In the genomic region with DNA sequence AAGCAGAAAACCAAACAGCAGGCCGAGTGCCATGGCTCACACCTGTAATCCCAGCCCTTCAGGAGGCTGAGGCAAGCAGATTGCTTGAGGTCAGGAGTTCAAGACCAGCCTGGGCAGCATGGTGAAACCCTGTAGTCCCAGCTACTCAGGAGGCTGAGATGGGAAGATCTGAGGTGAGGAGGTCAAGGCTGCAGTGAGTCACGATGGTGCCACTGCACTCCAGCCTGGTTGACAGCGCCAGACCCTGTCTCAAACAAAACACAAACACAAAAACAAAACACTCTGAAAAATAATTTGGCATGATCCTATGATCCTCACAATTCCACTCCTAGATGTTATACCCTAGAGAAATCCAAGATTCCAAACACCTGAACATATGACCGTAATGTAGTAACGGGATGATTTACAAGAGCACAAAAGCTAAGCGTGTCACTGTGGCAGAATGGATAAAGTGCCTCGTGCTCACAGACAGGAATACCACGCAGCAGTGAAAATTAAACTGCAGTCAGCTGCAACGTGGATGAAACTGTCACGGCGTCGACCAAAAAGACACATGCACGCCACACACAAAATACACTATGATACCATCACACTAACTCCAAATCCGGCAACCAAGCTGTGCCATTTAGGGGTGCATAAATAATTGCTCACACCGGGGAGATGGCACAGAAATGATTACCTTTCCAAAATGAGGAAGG, we compare ENCODE assay signal across 8 cellular contexts. TPM values are rescaled to one million over a fixed set of nuclear protein-coding genes. Genes with fewer than 3 reads are reported as not detected.
DNase-seq lines count a peak whose midpoint lies in the region; ATAC-seq and TF ChIP-seq lines count a peak whose summit lies in the region.

No MANE protein-coding gene starts in this region.

- 87 to 93% methylated on average over 15 of the region's 15 CpGs for WGBS in thyroid gland, 2 donors

- intact Hi-C loops in colonic mucosa (cut with DNase I) (loop anchor here (10.0 kb wide), 1 partner anchor 162 kb away; no protein-coding TSS in a partner anchor), thyroid gland (cut with DNase I) (no loop called here)

- peak overlapping the region; percentile 48 to 94 (median 93) for H3K27ac Mint-ChIP-seq in CD4-positive, CD25-positive, alpha-beta regulatory T cell
- H3K27ac Mint-ChIP-seq in natural killer cell treated with Interleukin-12 subunit alpha and Interleukin-12 subunit beta and Interleukin-15 and Interleukin-18, amount 100 ng/mL, for 72 hours, result peak overlapping the region; percentile 50 to 91

- peak overlapping the region; percentile 50 to 84 for H3K9ac ChIP-seq in colonic mucosa (ENCODE audit: low read depth in 2 of 2, low read length in 2 of 2)

- peak overlapping the region; percentile 93 to 99 (median 95) for H3K4me3 Mint-ChIP-seq in CD4-positive, CD25-positive, alpha-beta regulatory T cell
- peak overlapping the region; percentile 91 for H3K4me3 Mint-ChIP-seq in natural killer cell treated with Interleukin-12 subunit alpha and Interleukin-12 subunit beta and Interleukin-15 and Interleukin-18, amount 100 ng/mL, for 72 hours

- TF ChIP-seq CTCF in colonic mucosa (IDR thresholded peaks at IDR 0.05), result no peak
- TF ChIP-seq CTCF in thyroid gland (IDR thresholded peaks at IDR 0.05), result no peak

- TF ChIP-seq POLR2A in thyroid gland (IDR thresholded peaks at IDR 0.05), result no peak

- peaks cover 0 to 2% (median 0%) of the 10 kb centered on the region in 7 donors for H3K9me3 Mint-ChIP-seq in CD4-positive, CD25-positive, alpha-beta regulatory T cell
- H3K9me3 Mint-ChIP-seq in natural killer cell treated with Interleukin-12 subunit alpha and Interleukin-12 subunit beta and Interleukin-15 and Interleukin-18, amount 100 ng/mL, for 72 hours, result no peaks in the 10 kb centered on the region

- H3K4me3 ChIP-seq in CD4-positive, CD25-positive, alpha-beta regulatory T cell (ENCODE audit: low read depth, low read length), result peak overlapping the region; percentile 85
- H3K4me3 ChIP-seq in colonic mucosa (peak overlapping the region; percentile 87), thyroid gland (replicated peaks in 1 of 3) (peak overlapping the region in 1 of 3 donors; percentile 84)

- H3K27me3 Mint-ChIP-seq in CD4-positive, CD25-positive, alpha-beta regulatory T cell, result peaks cover 4% of the 10 kb centered on the region
- peaks cover 3 to 7% of the 10 kb centered on the region in 2 donors for H3K27me3 Mint-ChIP-seq in natural killer cell treated with Interleukin-12 subunit alpha and Interleukin-12 subunit beta and Interleukin-15 and Interleukin-18, amount 100 ng/mL, for 72 hours

- no peaks in the 10 kb centered on the region for H3K27me3 ChIP-seq in CD4-positive, CD25-positive, alpha-beta regulatory T cell (ENCODE audit: control insufficient read depth, insufficient read depth, low read length)
- H3K27me3 ChIP-seq in colonic mucosa (no peaks in the 10 kb centered on the region), thyroid gland (no peaks in the 10 kb centered on the region)

- H3K27ac ChIP-seq in CD4-positive, CD25-positive, alpha-beta regulatory T cell (ENCODE audit: insufficient read depth, low read length, poor library complexity, severe bottlenecking), result no peak overlapping the region
- H3K27ac ChIP-seq in colonic mucosa (no peak overlapping the region), thyroid gland (no peak overlapping the region)

- H3K4me1 ChIP-seq in CD4-positive, CD25-positive, alpha-beta regulatory T cell (ENCODE audit: control insufficient read depth, insufficient read depth, low read length, poor library complexity, severe bottlenecking), result peaks cover 23% of the 10 kb centered on the region
- no peaks in the 10 kb centered on the region for H3K4me1 ChIP-seq in colonic mucosa
- peaks cover 5 to 13% of the 10 kb centered on the region in 2 donors for H3K4me1 ChIP-seq in thyroid gland

- peaks cover 12% of the 10 kb centered on the region for H3K36me3 ChIP-seq in CD4-positive, CD25-positive, alpha-beta regulatory T cell (ENCODE audit: control insufficient read depth, insufficient read depth, low read length)
- H3K36me3 ChIP-seq in colonic mucosa, result no peaks in the 10 kb centered on the region
- H3K36me3 ChIP-seq in thyroid gland, result peaks cover 0 to 5% of the 10 kb centered on the region in 2 donors

- peaks cover 19% of the 10 kb centered on the region for H3K36me3 Mint-ChIP-seq in CD4-positive, CD25-positive, alpha-beta regulatory T cell
- H3K36me3 Mint-ChIP-seq in natural killer cell treated with Interleukin-12 subunit alpha and Interleukin-12 subunit beta and Interleukin-15 and Interleukin-18, amount 100 ng/mL, for 72 hours, result peaks cover 7% of the 10 kb centered on the region

- ATAC-seq in CD4-positive, CD25-positive, alpha-beta regulatory T cell (ENCODE audit: low read depth in 2 of 2), result no peak
- ATAC-seq in natural killer cell treated with Interleukin-12 subunit alpha and Interleukin-12 subunit beta and Interleukin-15 and Interleukin-18, amount 100 ng/mL, for 72 hours, result no peak
- no peak for ATAC-seq in HG03139 (IDR thresholded peaks at IDR 0.05; ENCODE audit: unreplicated experiment)
- no peak for ATAC-seq in GM21390 (IDR thresholded peaks at IDR 0.05; ENCODE audit: unreplicated experiment)

- peaks cover 28 to 53% (median 43%) of the 10 kb centered on the region in 4 donors for H3K4me1 Mint-ChIP-seq in CD4-positive, CD25-positive, alpha-beta regulatory T cell
- peaks cover 42 to 45% of the 10 kb centered on the region in 2 donors for H3K4me1 Mint-ChIP-seq in natural killer cell treated with Interleukin-12 subunit alpha and Interleukin-12 subunit beta and Interleukin-15 and Interleukin-18, amount 100 ng/mL, for 72 hours (ENCODE audit: low read depth in 2 of 2)

- H3K9me3 ChIP-seq in CD4-positive, CD25-positive, alpha-beta regulatory T cell (ENCODE audit: control insufficient read depth in 2 of 2, low read length in 2 of 2), result no peaks in the 10 kb centered on the region
- H3K9me3 ChIP-seq in colonic mucosa (no peaks in the 10 kb centered on the region), thyroid gland (no peaks in the 10 kb centered on the region)

- no peak for DNase-seq in CD4-positive, CD25-positive, alpha-beta regulatory T cell
- DNase-seq in M059J (ENCODE audit: low read depth) (peak; percentile 22), colonic mucosa (no peak), thyroid gland (no peak), 8988T (no peak)
- DNase-seq in natural killer cell treated with Interleukin-12 subunit alpha and Interleukin-12 subunit beta and Interleukin-15 and Interleukin-18, amount 100 ng/mL, for 72 hours (ENCODE audit: low spot score), result no peak

RNA-seq across cellular contexts. Expression of a gene that starts 1.7 kb away (rescaled TPM):
- 50.7 TPM for total RNA-seq in CD4-positive, CD25-positive, alpha-beta regulatory T cell
- 10 to 100 TPM; 20.2 to 30.5 (median 26.9) TPM for polyA plus RNA-seq in CD4-positive, CD25-positive, alpha-beta regulatory T cell
- total RNA-seq in M059J (2014; rRNA removed; shearing (Covaris generic)), result 11.6 and 17.3 TPM in 2 replicates
- total RNA-seq in colonic mucosa (10 to 100 TPM; 25.7 to 41.5 TPM), thyroid gland (10 to 100 TPM; 23.2 to 39.3 (median 28.7) TPM)
- 10 to 100 TPM; 29.6 to 59.3 TPM for total RNA-seq in natural killer cell treated with Interleukin-12 subunit alpha and Interleukin-12 subunit beta and Interleukin-15 and Interleukin-18, amount 100 ng/mL, for 72 hours

RNA-seq across cellular contexts. Expression of a gene that starts 52.0 kb away (rescaled TPM):
- total RNA-seq in CD4-positive, CD25-positive, alpha-beta regulatory T cell, result 0.15 TPM
- polyA plus RNA-seq in CD4-positive, CD25-positive, alpha-beta regulatory T cell, result under 1 TPM in 1 of 4 donors, not detected in 3; 0.02 TPM
- 0.05 TPM in 1 of 2 replicates, not detected in the other for total RNA-seq in M059J (2014; rRNA removed; shearing (Covaris generic))
- total RNA-seq in colonic mucosa, result under 1 TPM; 0.11 to 0.17 TPM
- total RNA-seq in natural killer cell treated with Interleukin-12 subunit alpha and Interleukin-12 subunit beta and Interleukin-15 and Interleukin-18, amount 100 ng/mL, for 72 hours, result under 1 TPM; 0.05 to 0.08 TPM
- 1 to 10 TPM; 1.3 to 1.8 (median 1.5) TPM for total RNA-seq in thyroid gland
